In genomic region chr10:117546630-117547300, GRCh38 we compare ENCODE assay signal across 1 cellular context.
TF ChIP-seq lines count a peak whose summit lies in the region.

No MANE protein-coding gene starts in this region.

TF ChIP-seq in GM23338, 12 proteins besides CTCF, POLR2A, EP300 and RAD21 (continued from another document):
- TF ChIP-seq ZNF462 (CRISPR knock-in tag; IDR thresholded peaks at IDR 0.05), result no peak
- TF ChIP-seq JUNB (IDR thresholded peaks at IDR 0.05; ENCODE audit: unreplicated experiment), result no peak
- TF ChIP-seq EZH2phosphoT487 (IDR thresholded peaks at IDR 0.05; ENCODE audit: unreplicated experiment), result peak; percentile 87
